In the genomic region with DNA sequence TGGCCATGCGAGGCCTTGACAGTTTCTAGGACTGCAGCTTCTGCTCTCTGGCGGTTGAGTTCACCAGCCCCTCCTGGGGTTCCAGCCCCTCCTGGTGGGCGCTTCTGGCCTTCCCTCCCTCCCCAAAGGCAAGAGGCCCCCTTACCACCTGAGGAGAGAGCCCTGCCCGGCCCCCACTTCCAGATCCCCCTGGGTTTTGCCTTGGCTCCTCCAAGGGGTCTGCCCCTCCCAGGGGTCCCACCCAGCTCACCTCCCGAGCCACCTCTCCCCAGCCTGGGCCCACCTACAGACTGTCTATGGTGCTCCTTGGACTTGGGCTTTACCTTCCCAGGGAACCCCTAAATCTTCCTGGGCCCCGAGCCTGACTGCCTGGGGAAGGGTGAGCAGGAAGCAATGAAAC, we compare ENCODE assay signal across 16 cellular contexts.
A peak's percentile ranks its signal among the peaks of the same experiment; 100 is the strongest.
DNase-seq lines count a peak whose midpoint lies in the region; ATAC-seq and TF ChIP-seq lines count a peak whose summit lies in the region.
"Had no signal": no experiment of that assay in that cellular context is flagged by ENCODE, and none has a peak within 500 bp of the region (broad histone marks: within the 10 kb centered on the region; RNA-seq: fewer than 3 reads in every experiment).

No MANE protein-coding gene starts in this region.

- H4K91ac ChIP-seq in neuronal stem cell (ENCODE audit: low read depth, low read length, poor library complexity): no peak overlapping the region

- DNase-seq in GM23338 (ENCODE audit: low spot score) (no peak), endodermal cell (no peak), neuronal stem cell (ENCODE audit: low spot score) (no peak), sigmoid colon (no peak), NCI-H2171 (lab: John Stamatoyannopoulos, UW) (no peak), AML-193 (lab: John Stamatoyannopoulos, UW) (no peak)
- DNase-seq: Caco-2; CD4-positive, CD25-positive, alpha-beta regulatory T cell; CD8-positive, alpha-beta T cell; DMS153; DND-41; H9 had no signal

- H3K14ac ChIP-seq in neuronal stem cell (ENCODE audit: low read length): no peak overlapping the region

- H3K9me3 ChIP-seq in endodermal cell (ENCODE audit: control insufficient read depth, low read length) (no peaks in the 10 kb centered on the region), neuronal stem cell (replicated peaks in 1 of 2; ENCODE audit: control insufficient read depth in 2 of 2, insufficient read depth in 1 of 2, low read depth in 1 of 2, low read length in 2 of 2) (no peaks in the 10 kb centered on the region), sigmoid colon (no peaks in the 10 kb centered on the region)
- H3K9me3 ChIP-seq: BLaER1, Caco-2 had no signal

- H3K4me3 Mint-ChIP-seq in GM23338: no peak overlapping the region
- H3K4me3 Mint-ChIP-seq in endodermal cell: no peak overlapping the region
- H3K4me3 Mint-ChIP-seq: B cell; CD4-positive, CD25-positive, alpha-beta regulatory T cell; CD8-positive, alpha-beta T cell; H9 had no signal

- no peaks in the 10 kb centered on the region for H3K9me2 ChIP-seq in GM23338 (ENCODE audit: insufficient read depth)

- H2BK12ac ChIP-seq in neuronal stem cell (ENCODE audit: low read length): no peak overlapping the region

- H3K4me2 ChIP-seq in GM23338 (peak overlapping the region; percentile 72; the same call in 1 of the 2 replicates), neuronal stem cell (ENCODE audit: insufficient read depth, low read length, poor library complexity, severe bottlenecking) (no peak overlapping the region)
- H3K4me2 ChIP-seq: BLaER1 had no signal

- no peaks in the 10 kb centered on the region for H3K79me1 ChIP-seq in neuronal stem cell (ENCODE audit: low read depth, low read length)

- peak overlapping the region; percentile 49 for H2AK5ac ChIP-seq in neuronal stem cell (ENCODE audit: low read depth, low read length)

- H3K27ac Mint-ChIP-seq in GM23338: no peak overlapping the region
- H3K27ac Mint-ChIP-seq in endodermal cell: no peak overlapping the region
- H3K27ac Mint-ChIP-seq: B cell; CD8-positive, alpha-beta T cell; H9 had no signal

- no peak overlapping the region for H3K4me3 ChIP-seq in GM23338
- no peak overlapping the region for H3K4me3 ChIP-seq in endodermal cell (ENCODE audit: low read length)
- no peak overlapping the region for H3K4me3 ChIP-seq in neuronal stem cell (ENCODE audit: low read length in 2 of 2)
- H3K4me3 ChIP-seq in sigmoid colon: no peak overlapping the region
- H3K4me3 ChIP-seq: BLaER1 had no signal

- no peak overlapping the region for H2BK15ac ChIP-seq in neuronal stem cell (ENCODE audit: low read length)

- no peaks in the 10 kb centered on the region for H3K27me3 ChIP-seq in GM23338 (ENCODE audit: insufficient read depth)
- H3K27me3 ChIP-seq in endodermal cell (ENCODE audit: control insufficient read depth, insufficient read depth, low read length, poor library complexity, severe bottlenecking): no peaks in the 10 kb centered on the region
- H3K27me3 ChIP-seq in neuronal stem cell (ENCODE audit: control insufficient read depth in 3 of 3, insufficient read depth in 3 of 3, low read depth in 1 of 3, low read length in 3 of 3): peaks cover 0 to 7% (median 0%) of the 10 kb centered on the region in 3 experiments
- no peaks in the 10 kb centered on the region for H3K27me3 ChIP-seq in sigmoid colon
- H3K27me3 ChIP-seq: BLaER1 had no signal

- no peaks in the 10 kb centered on the region for H3K36me3 ChIP-seq in GM23338 (ENCODE audit: insufficient read depth)
- H3K36me3 ChIP-seq in endodermal cell (ENCODE audit: control insufficient read depth, insufficient read depth, low read length): no peaks in the 10 kb centered on the region
- no peaks in the 10 kb centered on the region for H3K36me3 ChIP-seq in neuronal stem cell (replicated peaks in 1 of 2; ENCODE audit: control insufficient read depth in 2 of 2, insufficient read depth in 2 of 2, low read length in 2 of 2)
- no peaks in the 10 kb centered on the region for H3K36me3 ChIP-seq in sigmoid colon
- H3K36me3 ChIP-seq: BLaER1 had no signal

- H3K27me3 Mint-ChIP-seq in GM23338 (ENCODE audit: insufficient read depth, low read depth, poor library complexity): peaks cover 14% of the 10 kb centered on the region
- H3K27me3 Mint-ChIP-seq in endodermal cell (ENCODE audit: insufficient read depth): peaks cover 5% of the 10 kb centered on the region

- H3K18ac ChIP-seq in neuronal stem cell (ENCODE audit: low read length): no peak overlapping the region

- no peak overlapping the region for H3K27ac ChIP-seq in GM23338 (ENCODE audit: low read depth)
- H3K27ac ChIP-seq in endodermal cell (ENCODE audit: low read depth, low read length): no peak overlapping the region
- H3K27ac ChIP-seq in neuronal stem cell (replicated peaks; ENCODE audit: low read length): no peak overlapping the region
- H3K27ac ChIP-seq in sigmoid colon: peak overlapping the region in 3 of 4 donors; percentile 3 to 61 (median 28)
- H3K27ac ChIP-seq: BLaER1, C4-2B had no signal

- no peaks in the 10 kb centered on the region for H3K79me2 ChIP-seq in GM23338 (replicated peaks; ENCODE audit: insufficient read depth)

- TF ChIP-seq CTCF in GM23338 (conservative IDR thresholded peaks at IDR 0.05; ENCODE audit: low read depth in 2 of 2) (no peak; a peak in 1 of 4 replicates), endodermal cell (conservative IDR thresholded peaks at IDR 0.05) (peak; percentile 12), sigmoid colon (IDR thresholded peaks at IDR 0.05) (no peak)

- H2BK120ac ChIP-seq in neuronal stem cell (ENCODE audit: low read depth, low read length): no peak overlapping the region

- H3K4me1 Mint-ChIP-seq in GM23338: peaks cover 10% of the 10 kb centered on the region; the same call in 2 of the 3 replicates
- no peaks in the 10 kb centered on the region for H3K4me1 Mint-ChIP-seq in endodermal cell
- H3K4me1 Mint-ChIP-seq: H9 had no signal

- H3F3A ChIP-seq in GM23338 (replicated peaks; ENCODE audit: low read depth): no peaks in the 10 kb centered on the region

- H4K20me1 ChIP-seq in GM23338 (replicated peaks; ENCODE audit: insufficient read depth): no peaks in the 10 kb centered on the region
- H4K20me1 ChIP-seq: BLaER1 had no signal

- H3K9me3 Mint-ChIP-seq in GM23338 (no peaks in the 10 kb centered on the region), endodermal cell (no peaks in the 10 kb centered on the region)
- H3K9me3 Mint-ChIP-seq: CD4-positive, CD25-positive, alpha-beta regulatory T cell; CD8-positive, alpha-beta T cell; H9 had no signal

- no peak for ATAC-seq in GM23338
- ATAC-seq: CD8-positive, alpha-beta T cell; HCT116 had no signal

- TF ChIP-seq EP300 in sigmoid colon (IDR thresholded peaks at IDR 0.05): no peak

- 86 to 100% methylated on average over 1 to 6 of the region's 6 CpGs for WGBS in endodermal cell (ENCODE audit: insufficient coverage in 1 of 2, insufficient read length in 1 of 2), 2 experiments
- no CpG with 5 or more reads among the region's 6 CpGs for WGBS in neuronal stem cell (ENCODE audit: extremely low coverage in 2 of 2, insufficient read length in 2 of 2, insufficient replicate concordance in 1 of 2), 2 donors
- 74 to 90% methylated on average over 6 of the region's 6 CpGs for WGBS in sigmoid colon, 2 donors

- H2BK5ac ChIP-seq in neuronal stem cell (ENCODE audit: low read length): no peak overlapping the region

- H2AFZ ChIP-seq in GM23338: no peak overlapping the region
- no peak overlapping the region for H2AFZ ChIP-seq in neuronal stem cell (ENCODE audit: low read length)

- intact Hi-C loops in sigmoid colon (cut with DNase I): loop anchor here (5.0 kb wide), 2 partner anchors 40 to 280 kb away; no protein-coding TSS in a partner anchor

- H3K9ac ChIP-seq in endodermal cell (ENCODE audit: extremely low read depth, low read length, poor library complexity, severe bottlenecking): no peak overlapping the region
- H3K9ac ChIP-seq in neuronal stem cell (ENCODE audit: low read depth, low read length, poor library complexity): no peak overlapping the region
- H3K9ac ChIP-seq: BLaER1 had no signal

- peaks cover 6% of the 10 kb centered on the region; the same call in 1 of the 2 replicates for H3K4me1 ChIP-seq in GM23338 (ENCODE audit: insufficient read depth)
- H3K4me1 ChIP-seq in endodermal cell (ENCODE audit: control insufficient read depth, insufficient read depth, low read length): no peaks in the 10 kb centered on the region
- peaks cover 0 to 11% of the 10 kb centered on the region in 2 donors for H3K4me1 ChIP-seq in neuronal stem cell (ENCODE audit: control insufficient read depth in 2 of 2, insufficient read depth in 1 of 2, low read depth in 1 of 2, low read length in 2 of 2)
- peaks cover 0 to 19% (median 17%) of the 10 kb centered on the region in 4 donors for H3K4me1 ChIP-seq in sigmoid colon
- H3K4me1 ChIP-seq: BLaER1 had no signal

- TF ChIP-seq POLR2A in sigmoid colon (IDR thresholded peaks at IDR 0.05): no peak

- no peak overlapping the region for H3K23ac ChIP-seq in neuronal stem cell (ENCODE audit: low read depth, low read length, poor library complexity)

- H4K8ac ChIP-seq in neuronal stem cell (ENCODE audit: low read depth, low read length): no peak overlapping the region

- no peak overlapping the region for H3K4ac ChIP-seq in neuronal stem cell (ENCODE audit: low read length)

- no peaks in the 10 kb centered on the region for H3K36me3 Mint-ChIP-seq in GM23338 (ENCODE audit: low read depth)
- H3K36me3 Mint-ChIP-seq in endodermal cell (ENCODE audit: low read depth): no peaks in the 10 kb centered on the region
- H3K36me3 Mint-ChIP-seq: CD4-positive, CD25-positive, alpha-beta regulatory T cell; CD8-positive, alpha-beta T cell had no signal

TF ChIP-seq in GM23338, 12 proteins besides CTCF, POLR2A, EP300 and RAD21 (continues in another document):
- TF ChIP-seq POLR2AphosphoS5 (IDR thresholded peaks at IDR 0.05; ENCODE audit: low read depth) (no peak), EZH2 (IDR thresholded peaks at IDR 0.05; ENCODE audit: low read depth, unreplicated experiment) (no peak)

Comparison
In these comparisons a context has a peak if more than half of its experiments do, and no peak if none do; other contexts are left out.
1. H3K27ac ChIP-seq: peak in sigmoid colon (3 of 4); none in GM23338 (single experiment), endodermal cell (single experiment) and neuronal stem cell (single experiment).